Comparison of ENCODE assay signal across 8 cellular contexts in the genomic region with DNA sequence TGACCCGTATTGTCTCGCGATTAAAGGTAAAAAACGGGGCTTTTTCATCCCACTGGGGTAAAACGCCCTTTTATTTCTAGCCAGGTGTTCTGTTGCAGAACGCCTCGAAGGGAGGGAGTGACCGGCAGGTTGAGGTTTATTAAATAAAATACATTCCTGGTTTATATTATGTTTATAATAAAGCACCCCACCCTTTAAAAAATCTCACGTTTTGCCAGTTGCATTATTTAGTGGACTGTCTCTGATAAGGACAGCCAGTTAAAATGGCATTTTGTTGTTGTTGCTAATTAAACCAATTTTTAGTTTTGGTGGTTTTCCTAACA. TPM values are rescaled to one million over a fixed set of nuclear protein-coding genes. Genes with fewer than 3 reads are reported as not detected.
DNase-seq lines count a peak whose midpoint lies in the region; ATAC-seq and TF ChIP-seq lines count a peak whose summit lies in the region.

No MANE protein-coding gene starts in this region.

- H3K4me3 Mint-ChIP-seq in activated CD8-positive, alpha-beta memory T cell treated with anti-CD3 and anti-CD28 coated beads, Interleukin-2, amount 10 ng/mL, durations not matched to agents 7 days and 5 days = peak overlapping the region; percentile 85

- peaks cover 0 to 7% (median 6%) of the 10 kb centered on the region in 4 donors for H3K9me3 ChIP-seq in right lobe of liver
- no peaks in the 10 kb centered on the region for H3K9me3 ChIP-seq in thyroid gland
- peaks cover 9% of the 10 kb centered on the region for H3K9me3 ChIP-seq in smooth muscle cell (replicated peaks; ENCODE audit: low read depth)

- H3K27me3 ChIP-seq in right lobe of liver (no peaks in the 10 kb centered on the region), thyroid gland (no peaks in the 10 kb centered on the region), smooth muscle cell (ENCODE audit: low read depth) (no peaks in the 10 kb centered on the region)

- H3K36me3 ChIP-seq in right lobe of liver = peaks cover 0 to 5% (median 1%) of the 10 kb centered on the region in 4 donors
- H3K36me3 ChIP-seq in thyroid gland = peaks cover 4 to 10% of the 10 kb centered on the region in 2 donors
- no peaks in the 10 kb centered on the region for H3K36me3 ChIP-seq in smooth muscle cell (ENCODE audit: low read depth)

- in situ Hi-C loops in astrocyte of the cerebellum (cut with HindIII; ENCODE audit: low sequenced_read_pairs) = no loop called here

- H3K79me2 ChIP-seq in smooth muscle cell (ENCODE audit: low read depth) = no peaks in the 10 kb centered on the region

- H3K27ac Mint-ChIP-seq in activated CD8-positive, alpha-beta memory T cell treated with anti-CD3 and anti-CD28 coated beads, Interleukin-2, amount 10 ng/mL, durations not matched to agents 7 days and 5 days = peak overlapping the region; percentile 95

- no peak overlapping the region for H3K4me2 ChIP-seq in smooth muscle cell

- DNase-seq in activated CD8-positive, alpha-beta memory T cell treated with anti-CD3 and anti-CD28 coated beads, Interleukin-2, amount 10 ng/mL, durations not matched to agents 7 days and 5 days = no peak
- DNase-seq in activated CD8-positive, alpha-beta memory T cell treated with anti-CD3 and anti-CD28 coated beads, Interleukin-2, amount 50 U/mL, for 48 hours = no peak
- DNase-seq in astrocyte of the cerebellum (ENCODE audit: low read depth) (no peak), right lobe of liver (no peak), thyroid gland (no peak), superior temporal gyrus (ENCODE audit: extremely low spot score) (no peak), smooth muscle cell (lab: John Stamatoyannopoulos, UW; ENCODE audit: unreplicated experiment) (no peak)
- DNase-seq in stimulated activated naive CD4-positive, alpha-beta T cell treated with Interleukin-2 at 50 U/mL for 16 hours (lab: John Stamatoyannopoulos, UW) = no peak

- no peak for ATAC-seq in activated CD8-positive, alpha-beta memory T cell treated with anti-CD3 and anti-CD28 coated beads, Interleukin-2, amount 10 ng/mL, durations not matched to agents 7 days and 5 days
- no peak for ATAC-seq in right lobe of liver

- peak overlapping the region in 2 of 3 donors; percentile 23 to 26 for H3K27ac ChIP-seq in right lobe of liver
- H3K27ac ChIP-seq in thyroid gland = peak overlapping the region; percentile 1 to 76 (median 34)
- no peak overlapping the region for H3K27ac ChIP-seq in smooth muscle cell (ENCODE audit: low read depth)

- TF ChIP-seq POLR2A in right lobe of liver (IDR thresholded peaks at IDR 0.05) (no peak), thyroid gland (IDR thresholded peaks at IDR 0.05) (no peak)

- H3K27me3 Mint-ChIP-seq in activated CD8-positive, alpha-beta memory T cell treated with anti-CD3 and anti-CD28 coated beads, Interleukin-2, amount 10 ng/mL, durations not matched to agents 7 days and 5 days = no peaks in the 10 kb centered on the region

- H3K36me3 Mint-ChIP-seq in activated CD8-positive, alpha-beta memory T cell treated with anti-CD3 and anti-CD28 coated beads, Interleukin-2, amount 10 ng/mL, durations not matched to agents 7 days and 5 days = peaks cover 44% of the 10 kb centered on the region

- H3K9me3 Mint-ChIP-seq in activated CD8-positive, alpha-beta memory T cell treated with anti-CD3 and anti-CD28 coated beads, Interleukin-2, amount 10 ng/mL, durations not matched to agents 7 days and 5 days (ENCODE audit: low read depth) = peaks cover 22% of the 10 kb centered on the region

- H2AFZ ChIP-seq in smooth muscle cell (ENCODE audit: low read depth) = no peak overlapping the region

- CTCF ChIA-PET in activated CD8-positive, alpha-beta memory T cell treated with anti-CD3 and anti-CD28 coated beads, Interleukin-2, amount 10 ng/mL, durations not matched to agents 7 days and 5 days (lab: Charles Lee) = interaction anchor here (1.2 kb wide), 1 partner anchor 53 kb away, joined by 3 read pairs; a partner anchor contains a TSS

- 2% methylated on average over 9 of the region's 9 CpGs for WGBS in right lobe of liver (ENCODE audit: insufficient coverage, low coverage, low lambda C conversion rate, missing lambda C conversion rate)
- WGBS in thyroid gland, 2 donors = 0 to 2% methylated on average over 9 of the region's 9 CpGs
- WGBS in smooth muscle cell (ENCODE audit: low lambda C conversion rate) = 93% methylated on average over 9 of the region's 9 CpGs

- no peaks in the 10 kb centered on the region for H4K20me1 ChIP-seq in smooth muscle cell (ENCODE audit: low read depth)

- peaks cover 14% of the 10 kb centered on the region for H3K4me1 Mint-ChIP-seq in activated CD8-positive, alpha-beta memory T cell treated with anti-CD3 and anti-CD28 coated beads, Interleukin-2, amount 10 ng/mL, durations not matched to agents 7 days and 5 days

- TF ChIP-seq CTCF in astrocyte of the cerebellum (IDR thresholded peaks at IDR 0.05; ENCODE audit: low read depth, low read length, missing control alignments) (no peak), right lobe of liver (IDR thresholded peaks at IDR 0.05) (no peak), thyroid gland (IDR thresholded peaks at IDR 0.05) (no peak), smooth muscle cell (IDR thresholded peaks at IDR 0.05; ENCODE audit: borderline replicate concordance, insufficient read depth, poor library complexity, severe bottlenecking) (no peak)

- H3K4me3 ChIP-seq in astrocyte of the cerebellum (ENCODE audit: low read depth, low read length) (peak overlapping the region; percentile 85), right lobe of liver (peak overlapping the region; percentile 28 to 55 (median 46)), thyroid gland (replicated peaks in 1 of 3) (peak overlapping the region; percentile 38 to 80 (median 68)), smooth muscle cell (no peak overlapping the region)

- intact Hi-C loops in right lobe of liver (cut with DNase I) = no loop called here
- intact Hi-C loops in thyroid gland (cut with DNase I) = no loop called here

- H3K9ac ChIP-seq in smooth muscle cell (ENCODE audit: low read depth) = no peak overlapping the region

- H3K4me1 ChIP-seq in right lobe of liver (no peaks in the 10 kb centered on the region), thyroid gland (peaks cover 7 to 8% of the 10 kb centered on the region in 2 donors), smooth muscle cell (ENCODE audit: low read depth) (no peaks in the 10 kb centered on the region)

- no peaks in the 10 kb centered on the region for H3F3A ChIP-seq in smooth muscle cell (ENCODE audit: low read depth)

RNA-seq across cellular contexts. Expression of a gene that starts 25.1 kb away (rescaled TPM):
- 1 to 10 TPM; 7.8 to 9.2 TPM for total RNA-seq in activated CD8-positive, alpha-beta memory T cell treated with anti-CD3 and anti-CD28 coated beads, Interleukin-2, amount 10 ng/mL, durations not matched to agents 7 days and 5 days
- total RNA-seq in right lobe of liver (1 to 10 TPM in 3 of 6 experiments, under 1 TPM in 3; 0.68 to 1.1 (median 0.96) TPM), thyroid gland (1 to 10 TPM; 2.4 to 4.8 (median 3.7) TPM), smooth muscle cell (2.8 and 10.1 TPM in 2 replicates)
- 0.78 and 0.99 TPM in 2 replicates for polyA plus RNA-seq in smooth muscle cell

RNA-seq across cellular contexts. Expression of a gene that starts 40.4 kb away (rescaled TPM):
- 1 to 10 TPM; 6.5 to 7.8 TPM for total RNA-seq in activated CD8-positive, alpha-beta memory T cell treated with anti-CD3 and anti-CD28 coated beads, Interleukin-2, amount 10 ng/mL, durations not matched to agents 7 days and 5 days
- total RNA-seq in right lobe of liver (1 to 10 TPM; 3.7 to 6.4 (median 5.5) TPM), thyroid gland (10 to 100 TPM in 3 of 4 donors, 1 to 10 TPM in 1; 9.8 to 18.7 (median 14.6) TPM), smooth muscle cell (7.8 and 12.6 TPM in 2 replicates)
- polyA plus RNA-seq in smooth muscle cell = 2.6 and 5.0 TPM in 2 replicates

RNA-seq across cellular contexts. Expression of a gene that starts 52.9 kb away (rescaled TPM):
- 1 to 10 TPM; 4.1 to 6.2 TPM for total RNA-seq in activated CD8-positive, alpha-beta memory T cell treated with anti-CD3 and anti-CD28 coated beads, Interleukin-2, amount 10 ng/mL, durations not matched to agents 7 days and 5 days
- total RNA-seq in right lobe of liver (1 to 10 TPM in 4 of 6 experiments, under 1 TPM in 2; 0.56 to 2.4 (median 1.5) TPM), thyroid gland (10 to 100 TPM in 1 of 4 donors, 1 to 10 TPM in 3; 6.0 to 11.6 (median 8.2) TPM), smooth muscle cell (2.6 and 4.8 TPM in 2 replicates)
- polyA plus RNA-seq in smooth muscle cell = 1.2 and 1.7 TPM in 2 replicates
